In genomic region chr3:128455116-128455515, GRCh38 we compare ENCODE assay signal across 35 cellular contexts. TPM values are rescaled to one million over a fixed set of nuclear protein-coding genes. Genes with fewer than 3 reads are reported as not detected.
"Had no signal": no experiment of that assay in that cellular context is flagged by ENCODE, and none has a peak within 500 bp of the region (broad histone marks: within the 10 kb centered on the region; RNA-seq: fewer than 3 reads in every experiment).

No MANE protein-coding gene starts in this region.

- ATAC-seq: activated CD4-positive, alpha-beta T cell treated with anti-CD3 and anti-CD28 coated beads for 36 hours; activated CD8-positive, alpha-beta T cell treated with anti-CD3 and anti-CD28 coated beads, Interleukin-2, amount 10 ng/mL, durations not matched to agents 7 days and 5 days; activated T-cell treated with anti-CD3 and anti-CD28 coated beads, Interleukin-2, amount 50 U/mL, for 4 hours; effector memory CD8-positive, alpha-beta T cell had no signal

- H3K36me3 ChIP-seq: brain microvascular endothelial cell, esophagus squamous epithelium had no signal

- H3K27ac Mint-ChIP-seq: activated CD4-positive, alpha-beta memory T cell treated with anti-CD3 and anti-CD28 coated beads for 36 hours; activated CD4-positive, alpha-beta T cell treated with anti-CD3 and anti-CD28 coated beads for 36 hours; activated CD4-positive, alpha-beta T cell treated with anti-CD3 and anti-CD28 coated beads, Interleukin-2, amount 10 ng/mL, durations not matched to agents 24 days and 14 days; activated CD8-positive, alpha-beta T cell treated with anti-CD3 and anti-CD28 coated beads, Interleukin-2, amount 10 ng/mL, durations not matched to agents 7 days and 5 days; activated naive CD8-positive, alpha-beta T cell; effector memory CD8-positive, alpha-beta T cell had no signal

- H3K4me3 ChIP-seq: esophagus squamous epithelium had no signal

- H3K9me3 ChIP-seq: esophagus squamous epithelium had no signal

- H3K4me3 Mint-ChIP-seq: activated CD4-positive, alpha-beta memory T cell treated with anti-CD3 and anti-CD28 coated beads for 36 hours; activated CD4-positive, alpha-beta T cell treated with anti-CD3 and anti-CD28 coated beads for 36 hours; activated CD4-positive, alpha-beta T cell treated with anti-CD3 and anti-CD28 coated beads, Interleukin-2, amount 10 ng/mL, durations not matched to agents 24 days and 14 days; activated CD8-positive, alpha-beta T cell treated with anti-CD3 and anti-CD28 coated beads, Interleukin-2, amount 10 ng/mL, durations not matched to agents 7 days and 5 days; activated naive CD8-positive, alpha-beta T cell; activated T-cell treated with anti-CD3 and anti-CD28 coated beads, Interleukin-2, amount 50 U/mL, for 4 hours; central memory CD8-positive, alpha-beta T cell; effector memory CD8-positive, alpha-beta T cell had no signal

- H3K4me1 ChIP-seq: esophagus squamous epithelium had no signal

- H3K9me3 Mint-ChIP-seq: activated T-cell treated with anti-CD3 and anti-CD28 coated beads, Interleukin-2, amount 50 U/mL, for 4 hours; effector memory CD8-positive, alpha-beta T cell had no signal

- H3K36me3 Mint-ChIP-seq: activated CD4-positive, alpha-beta memory T cell treated with anti-CD3 and anti-CD28 coated beads for 36 hours; activated naive CD8-positive, alpha-beta T cell had no signal

- H3K4me1 Mint-ChIP-seq: central memory CD8-positive, alpha-beta T cell had no signal

- H3K27ac ChIP-seq: brain microvascular endothelial cell, epithelial cell of prostate, esophagus squamous epithelium had no signal

- FAIRE-seq: astrocyte, bronchial epithelial cell, colon, endothelial cell of umbilical vein had no signal

- DNase-seq: activated CD4-positive, alpha-beta memory T cell treated with anti-CD3 and anti-CD28 coated beads for 36 hours; activated CD4-positive, alpha-beta T cell treated with anti-CD3 and anti-CD28 coated beads for 36 hours; activated CD4-positive, alpha-beta T cell treated with anti-CD3 and anti-CD28 coated beads, Interleukin-2, amount 10 ng/mL, durations not matched to agents 24 days and 14 days; activated CD4-positive, CD25-positive, alpha-beta regulatory T cell; activated CD4-positive, CD25-positive, alpha-beta regulatory T cell treated with anti-CD3 and anti-CD28 coated beads, Interleukin-2, amount 50 U/mL, for 72 hours; activated CD8-positive, alpha-beta T cell treated with anti-CD3 and anti-CD28 coated beads, Interleukin-2, amount 10 ng/mL, durations not matched to agents 7 days and 5 days; activated gamma-delta T cell; activated naive CD4-positive, alpha-beta T cell treated with anti-CD3 and anti-CD28 coated beads, Interleukin-2, amount 50 U/mL, for 16 hours; activated naive CD4-positive, alpha-beta T cell treated with Interleukin-2 at 50 U/mL for 16 hours; activated T-cell treated with anti-CD3 and anti-CD28 coated beads, Interleukin-2, amount 50 U/mL, for 4 hours; amniotic stem cell; anterior cingulate cortex; brain microvascular endothelial cell; cortex of kidney; dermis blood vessel endothelial cell; effector CD4-positive, alpha-beta T cell; effector memory CD8-positive, alpha-beta T cell; esophagus squamous epithelium; foreskin melanocyte; head of caudate nucleus; T-helper 1 cell; T-helper 2 cell had no signal

RNA-seq across cellular contexts. Expression of gene DNAJB8, which starts 11.6 kb away (rescaled TPM):
- total RNA-seq: activated CD4-positive, alpha-beta memory T cell treated with anti-CD3 and anti-CD28 coated beads for 36 hours; activated CD4-positive, alpha-beta T cell treated with anti-CD3 and anti-CD28 coated beads for 36 hours; activated CD4-positive, alpha-beta T cell treated with anti-CD3 and anti-CD28 coated beads, Interleukin-2, amount 10 ng/mL, durations not matched to agents 24 days and 14 days; activated CD8-positive, alpha-beta T cell treated with anti-CD3 and anti-CD28 coated beads, Interleukin-2, amount 10 ng/mL, durations not matched to agents 7 days and 5 days; activated T-cell treated with anti-CD3 and anti-CD28 coated beads, Interleukin-2, amount 50 U/mL, for 4 hours; astrocyte; bronchial epithelial cell; cardiac septum; cerebellum; dermis blood vessel endothelial cell; endothelial cell of umbilical vein; esophagus squamous epithelium; fibroblast of lung; fibroblast of villous mesenchyme had no signal
- polyA plus RNA-seq: adipose tissue, endothelial cell of umbilical vein, esophagus, fibroblast of lung had no signal

RNA-seq across cellular contexts. Expression of gene GATA2, which starts 37.9 kb away (rescaled TPM):
- total RNA-seq: activated CD4-positive, alpha-beta memory T cell treated with anti-CD3 and anti-CD28 coated beads for 36 hours; activated CD4-positive, alpha-beta T cell treated with anti-CD3 and anti-CD28 coated beads, Interleukin-2, amount 10 ng/mL, durations not matched to agents 24 days and 14 days; activated CD8-positive, alpha-beta T cell treated with anti-CD3 and anti-CD28 coated beads, Interleukin-2, amount 10 ng/mL, durations not matched to agents 7 days and 5 days had no signal
